12 cellular contexts compared by ENCODE assay signal in the genomic region with DNA sequence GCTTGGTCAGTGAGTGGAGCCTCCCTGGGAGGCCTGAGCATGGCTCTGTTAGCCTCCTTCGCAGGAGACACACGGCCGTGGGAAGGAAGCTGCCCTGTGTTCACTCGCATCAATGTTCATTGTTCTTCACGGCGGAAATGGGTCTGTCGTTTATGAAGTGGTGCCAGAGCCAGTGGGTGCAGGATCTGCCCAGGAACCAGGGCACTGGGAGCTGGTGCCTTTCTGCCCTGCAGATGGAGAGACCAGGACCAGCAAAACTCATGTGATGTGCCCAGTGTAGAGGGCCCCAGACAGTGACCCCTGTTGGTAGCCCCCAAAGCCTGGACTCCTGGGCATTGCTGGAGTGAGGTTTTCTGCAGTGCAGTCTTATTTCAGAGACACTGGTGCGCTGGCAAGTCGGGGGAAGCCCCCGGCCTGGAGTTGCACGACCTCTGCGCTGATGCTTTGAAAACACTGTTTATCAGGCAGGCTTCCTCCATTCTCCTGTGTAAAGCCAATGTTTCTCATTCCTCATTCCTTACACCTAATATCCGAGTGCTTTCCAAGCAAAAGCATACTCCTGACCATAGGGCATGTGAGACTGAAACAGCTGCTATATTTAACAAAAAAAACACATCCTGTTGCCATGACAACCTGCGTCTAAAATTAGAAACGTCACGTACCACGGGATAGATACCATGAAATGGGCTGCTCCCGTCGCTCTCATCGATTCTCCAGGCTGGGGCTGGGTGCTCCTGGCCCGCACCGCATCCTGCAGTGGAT.
DNase-seq lines count a peak whose midpoint lies in the region; ATAC-seq lines count a peak whose summit lies in the region.
"Had no signal": no experiment of that assay in that cellular context is flagged by ENCODE, and none has a peak within 500 bp of the region (broad histone marks: within the 10 kb centered on the region; RNA-seq: fewer than 3 reads in every experiment).

No MANE protein-coding gene starts in this region.

- intact Hi-C loops in left colon (cut with DNase I, micrococcal nuclease): no loop called here

- peak; percentile 28 for DNase-seq in AG08396 (ENCODE audit: low spot score)
- peak; percentile 5 for DNase-seq in LHCN-M2 (ENCODE audit: low read depth)
- DNase-seq in cerebellar cortex (ENCODE audit: low spot score): peak; percentile 50
- DNase-seq in medulla oblongata (ENCODE audit: extremely low spot score): peak; percentile 22
- DNase-seq in left colon: no peak
- DNase-seq in effector CD8-positive, alpha-beta T cell (lab: John Stamatoyannopoulos, UW): no peak
- DNase-seq in hippocampal formation (lab: John Stamatoyannopoulos, UW): no peak
- DNase-seq: activated CD4-positive, CD25-positive, alpha-beta regulatory T cell; NCI-H446 treated with DMSO at 0.1 percent for 48 hours; stimulated activated CD4-positive, alpha-beta T cell treated with anti-CD3 and anti-CD28 coated beads, Interleukin-1b, Interleukin-23, amount 100 ng/mL, for 48 hours; stimulated activated naive B cell treated with anti-CD40 and anti-IgM and Interleukin-4, amounts not matched to agents 10 μg/mL and 1 μg/mL and 100 μg/mL, for 72 hours had no signal

- ATAC-seq in left colon (no peak), GM18909 (IDR thresholded peaks at IDR 0.05; ENCODE audit: poor library complexity, unreplicated experiment) (no peak)
- ATAC-seq: stimulated activated naive B cell treated with anti-CD40 and anti-IgM and Interleukin-4, amounts not matched to agents 10 μg/mL and 1 μg/mL and 100 μg/mL, for 72 hours had no signal

Comparison
In these comparisons a context has a peak if more than half of its experiments do, and no peak if none do; other contexts are left out.
1. DNase-seq: peak in AG08396 (single experiment), LHCN-M2 (single experiment), cerebellar cortex (single experiment) and medulla oblongata (single experiment); none in left colon (0 of 2), effector CD8-positive, alpha-beta T cell (single experiment) and hippocampal formation (0 of 2).